In the genomic region with DNA sequence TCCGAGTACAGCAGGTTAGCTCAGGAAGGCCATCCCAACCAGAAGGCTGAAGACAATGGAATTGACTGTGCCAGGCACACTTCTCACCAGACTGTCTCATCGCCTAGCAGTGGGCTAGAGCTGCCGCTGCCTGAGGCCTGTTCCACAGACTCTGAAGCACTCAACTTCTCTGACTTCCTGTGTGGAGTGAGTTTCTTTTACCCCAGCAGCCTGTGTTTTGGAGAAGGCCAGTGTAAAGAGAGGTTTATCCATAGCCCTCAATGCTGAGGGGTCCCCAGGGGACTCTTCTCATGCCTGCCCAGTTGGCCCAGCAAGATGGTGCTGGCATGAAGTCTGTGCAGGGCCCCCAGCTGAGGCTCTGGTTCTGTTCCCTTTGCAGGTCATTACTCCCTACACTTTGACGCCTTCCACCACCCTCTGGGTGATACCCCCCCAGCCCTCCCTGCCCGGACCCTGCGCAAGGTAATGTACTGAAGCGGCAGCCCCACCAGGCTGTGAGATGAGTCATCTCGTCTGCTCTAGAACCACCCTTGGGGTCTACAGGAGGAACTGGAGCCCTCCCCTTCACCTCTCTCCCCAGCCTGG, we compare ENCODE assay signal across 23 cellular contexts.
"Had no signal": no experiment of that assay in that cellular context is flagged by ENCODE, and none has a peak within 500 bp of the region (broad histone marks: within the 10 kb centered on the region; RNA-seq: fewer than 3 reads in every experiment).

No MANE protein-coding gene starts in this region.

- H3K27me3 ChIP-seq: esophagus muscularis mucosa, gastroesophageal sphincter, heart left ventricle, tibial nerve, uterus had no signal

- ATAC-seq: activated CD4-positive, alpha-beta T cell treated with anti-CD3 and anti-CD28 coated beads for 36 hours; activated CD8-positive, alpha-beta memory T cell treated with anti-CD3 and anti-CD28 coated beads, Interleukin-2, amount 10 ng/mL, durations not matched to agents 7 days and 5 days; activated T-cell treated with anti-CD3 and anti-CD28 coated beads, Interleukin-2, amount 50 U/mL, for 4 hours; gastroesophageal sphincter; heart left ventricle; left ventricle myocardium superior; mucosa of descending colon; psoas muscle; right cardiac atrium; WTC11 had no signal

- H3K27me3 Mint-ChIP-seq: activated CD4-positive, alpha-beta T cell treated with anti-CD3 and anti-CD28 coated beads for 36 hours; activated CD8-positive, alpha-beta memory T cell treated with anti-CD3 and anti-CD28 coated beads, Interleukin-2, amount 10 ng/mL, durations not matched to agents 7 days and 5 days; activated naive CD4-positive, alpha-beta T cell treated with anti-CD3 and anti-CD28 coated beads, Interleukin-2, amount 50 U/mL, for 24 hours had no signal

- H3K4me3 Mint-ChIP-seq: activated CD4-positive, alpha-beta T cell treated with anti-CD3 and anti-CD28 coated beads for 36 hours; activated CD8-positive, alpha-beta memory T cell treated with anti-CD3 and anti-CD28 coated beads, Interleukin-2, amount 10 ng/mL, durations not matched to agents 7 days and 5 days; activated naive CD4-positive, alpha-beta T cell treated with anti-CD3 and anti-CD28 coated beads, Interleukin-2, amount 50 U/mL, for 24 hours; activated T-cell treated with anti-CD3 and anti-CD28 coated beads, Interleukin-2, amount 50 U/mL, for 4 hours; dendritic cell treated with granulocyte-macrophage colony-stimulating factor and Interleukin-4, amounts not matched to agents 40 ng/mL and 50 ng/mL, for 4 days; WTC11 had no signal

- H3K36me3 Mint-ChIP-seq: activated naive CD4-positive, alpha-beta T cell treated with anti-CD3 and anti-CD28 coated beads, Interleukin-2, amount 50 U/mL, for 24 hours; naive B cell; WTC11 had no signal

- FAIRE-seq: endothelial cell of umbilical vein had no signal

- H3K27ac ChIP-seq: esophagus muscularis mucosa, gastroesophageal sphincter, heart left ventricle, psoas muscle, tibial nerve, uterus had no signal

- H3K9me3 ChIP-seq: esophagus muscularis mucosa, gastroesophageal sphincter, heart left ventricle, mucosa of descending colon, psoas muscle, tibial nerve, uterus had no signal

- H3K9me3 Mint-ChIP-seq: activated naive CD4-positive, alpha-beta T cell treated with anti-CD3 and anti-CD28 coated beads, Interleukin-2, amount 50 U/mL, for 24 hours; activated T-cell treated with anti-CD3 and anti-CD28 coated beads, Interleukin-2, amount 50 U/mL, for 4 hours; dendritic cell treated with granulocyte-macrophage colony-stimulating factor and Interleukin-4, amounts not matched to agents 40 ng/mL and 50 ng/mL, for 4 days; naive B cell; WTC11 had no signal

- H3K4me3 ChIP-seq: esophagus muscularis mucosa, gastroesophageal sphincter, heart left ventricle, mucosa of descending colon, psoas muscle, tibial nerve, uterus had no signal

- H3K27ac Mint-ChIP-seq: activated CD4-positive, alpha-beta T cell treated with anti-CD3 and anti-CD28 coated beads for 36 hours; activated CD8-positive, alpha-beta memory T cell treated with anti-CD3 and anti-CD28 coated beads, Interleukin-2, amount 10 ng/mL, durations not matched to agents 7 days and 5 days; activated naive CD4-positive, alpha-beta T cell treated with anti-CD3 and anti-CD28 coated beads, Interleukin-2, amount 50 U/mL, for 24 hours; dendritic cell treated with granulocyte-macrophage colony-stimulating factor and Interleukin-4, amounts not matched to agents 40 ng/mL and 50 ng/mL, for 4 days; WTC11 had no signal

- DNase-seq: activated CD4-positive, alpha-beta T cell treated with anti-CD3 and anti-CD28 coated beads for 36 hours; activated CD4-positive, alpha-beta T cell treated with anti-CD3 and anti-CD28 coated beads, Interleukin-2, amount 50 U/mL, for 48 hours; activated CD8-positive, alpha-beta memory T cell treated with anti-CD3 and anti-CD28 coated beads, Interleukin-2, amount 10 ng/mL, durations not matched to agents 7 days and 5 days; activated effector memory CD4-positive, alpha-beta T cell treated with Interleukin-2 at 50 U/mL for 16 hours; activated T-cell treated with anti-CD3 and anti-CD28 coated beads, Interleukin-2, amount 50 U/mL, for 4 hours; effector memory CD4-positive, alpha-beta T cell; heart left ventricle; kidney glomerular epithelial cell; left ventricle myocardium superior; mucosa of descending colon; naive B cell; psoas muscle; stimulated activated CD4-positive, alpha-beta T cell treated with anti-CD3 and anti-CD28 coated beads, Interleukin-2, amount 100 ng/mL, for 24 hours; stimulated activated naive CD4-positive, alpha-beta T cell treated with Interleukin-2 at 50 U/mL for 16 hours; uterus had no signal

- H3K36me3 ChIP-seq: heart left ventricle, tibial nerve, uterus had no signal
